Comparison of ENCODE assay signal across 16 cellular contexts in the genomic region with DNA sequence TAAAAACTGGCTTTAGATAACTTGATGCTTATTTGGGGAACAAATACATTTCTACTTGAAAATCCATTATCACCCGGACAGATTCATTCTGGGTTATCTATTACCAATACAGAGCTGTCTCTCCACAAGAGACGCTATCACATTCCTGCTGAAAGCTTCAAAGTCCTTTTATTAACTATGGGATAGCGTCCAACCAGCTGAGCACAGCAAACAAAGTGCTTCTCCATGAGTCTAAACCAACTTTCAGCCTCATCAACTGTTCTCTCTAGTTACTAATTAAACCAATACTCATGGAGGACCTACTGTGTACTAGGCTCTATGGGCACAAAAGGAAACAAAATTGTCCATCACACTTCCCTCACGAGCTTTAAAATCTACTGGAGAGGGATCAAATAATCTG.
"Had no signal": no experiment of that assay in that cellular context is flagged by ENCODE, and none has a peak within 500 bp of the region (broad histone marks: within the 10 kb centered on the region; RNA-seq: fewer than 3 reads in every experiment).

No MANE protein-coding gene starts in this region.

- H3K4me1 Mint-ChIP-seq: activated naive CD8-positive, alpha-beta T cell treated with anti-CD3 and anti-CD28 coated beads, Interleukin-2, amount 10 ng/mL, durations not matched to agents 7 days and 5 days; central memory CD8-positive, alpha-beta T cell; naive thymus-derived CD8-positive, alpha-beta T cell had no signal

- H3K4me3 ChIP-seq: coronary artery, esophagus squamous epithelium, smooth muscle cell had no signal

- ATAC-seq: activated CD4-positive, CD25-positive, alpha-beta regulatory T cell treated with anti-CD3 and anti-CD28 coated beads, Interleukin-2, amount 50 U/mL, for 24 hours; naive thymus-derived CD8-positive, alpha-beta T cell; stimulated activated naive CD8-positive, alpha-beta T cell treated with anti-CD3 and anti-CD28 coated beads, Interleukin-15, Interleukin-2, amounts not matched to agents 100 U/mL and 50 U/mL, for 24 hours had no signal

- H3K9me3 Mint-ChIP-seq: activated T-helper 1 cell treated with anti-CD3 and anti-CD28 coated beads, Interleukin-12 subunit alpha, Interleukin-12 subunit beta, Interleukin-2, Interleukin-4 antibody, amounts not matched to agents 30 ng/mL and 10 ng/mL and 1 ng/mL, durations not matched to agents 14 hours and 24 hours and 36 hours; T-helper 2 cell treated with Interferon-gamma antibody and Interleukin-4, amounts not matched to agents 5 μg/mL and 100 μg/mL, for 36 hours; type B pancreatic cell had no signal

- DNase-seq: activated naive CD8-positive, alpha-beta T cell treated with anti-CD3 and anti-CD28 coated beads, Interleukin-2, amount 10 ng/mL, durations not matched to agents 7 days and 5 days; esophagus squamous epithelium; glutamatergic neuron; kidney glomerular epithelial cell; mammary epithelial cell; naive thymus-derived CD8-positive, alpha-beta T cell; stimulated activated naive CD8-positive, alpha-beta T cell treated with anti-CD3 and anti-CD28 coated beads, Interleukin-15, Interleukin-2, amounts not matched to agents 100 U/mL and 50 U/mL, for 24 hours; SW 1271 had no signal

- H3K27ac Mint-ChIP-seq: activated naive CD8-positive, alpha-beta T cell treated with anti-CD3 and anti-CD28 coated beads, Interleukin-2, amount 10 ng/mL, durations not matched to agents 7 days and 5 days; activated T-helper 1 cell treated with anti-CD3 and anti-CD28 coated beads, Interleukin-12 subunit alpha, Interleukin-12 subunit beta, Interleukin-2, Interleukin-4 antibody, amounts not matched to agents 30 ng/mL and 10 ng/mL and 1 ng/mL, durations not matched to agents 14 hours and 24 hours and 36 hours; brain; naive thymus-derived CD8-positive, alpha-beta T cell; T-helper 2 cell treated with Interferon-gamma antibody and Interleukin-4, amounts not matched to agents 5 μg/mL and 100 μg/mL, for 36 hours; type B pancreatic cell had no signal

- H3K4me3 Mint-ChIP-seq: activated naive CD8-positive, alpha-beta T cell treated with anti-CD3 and anti-CD28 coated beads, Interleukin-2, amount 10 ng/mL, durations not matched to agents 7 days and 5 days; activated T-helper 1 cell treated with anti-CD3 and anti-CD28 coated beads, Interleukin-12 subunit alpha, Interleukin-12 subunit beta, Interleukin-2, Interleukin-4 antibody, amounts not matched to agents 30 ng/mL and 10 ng/mL and 1 ng/mL, durations not matched to agents 14 hours and 24 hours and 36 hours; brain; central memory CD8-positive, alpha-beta T cell; naive thymus-derived CD8-positive, alpha-beta T cell; T-helper 2 cell treated with Interferon-gamma antibody and Interleukin-4, amounts not matched to agents 5 μg/mL and 100 μg/mL, for 36 hours; type B pancreatic cell had no signal

- H3K36me3 Mint-ChIP-seq: activated naive CD8-positive, alpha-beta T cell treated with anti-CD3 and anti-CD28 coated beads, Interleukin-2, amount 10 ng/mL, durations not matched to agents 7 days and 5 days; brain; naive thymus-derived CD8-positive, alpha-beta T cell; type B pancreatic cell had no signal

- H3K27me3 Mint-ChIP-seq: activated naive CD8-positive, alpha-beta T cell treated with anti-CD3 and anti-CD28 coated beads, Interleukin-2, amount 10 ng/mL, durations not matched to agents 7 days and 5 days; central memory CD8-positive, alpha-beta T cell had no signal
